In the genomic region with DNA sequence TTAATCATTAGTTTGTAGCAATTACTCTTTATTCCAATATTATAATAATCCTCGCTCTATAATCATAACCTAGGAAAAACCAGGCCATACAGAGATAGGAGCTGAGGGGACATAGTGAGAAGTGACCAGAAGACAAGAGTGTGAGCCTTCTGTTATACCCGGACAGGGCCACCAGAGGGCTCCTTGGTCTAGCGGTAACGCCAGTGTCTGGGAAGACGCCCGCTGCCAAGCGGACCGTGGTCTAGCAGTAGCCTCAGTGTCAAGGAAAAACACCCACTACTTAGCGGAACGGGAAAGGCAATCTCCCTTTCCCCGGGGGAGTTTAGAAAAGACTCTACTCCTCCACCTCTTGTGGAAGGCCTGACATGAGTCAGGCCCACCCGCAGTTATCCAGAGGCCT, we compare ENCODE assay signal across 8 cellular contexts.
DNase-seq lines count a peak whose midpoint lies in the region; ATAC-seq and TF ChIP-seq lines count a peak whose summit lies in the region.
"Not testable (repeated sequence)": the region's sequence is repeated elsewhere in the genome, so short reads cannot be mapped to it uniquely, and the experiment has no call there.

No MANE protein-coding gene starts in this region.

- not testable (repeated sequence) for ATAC-seq in GM23338; stimulated activated naive CD8-positive, alpha-beta T cell treated with anti-CD3 and anti-CD28 coated beads, Interleukin-15, Interleukin-2, amounts not matched to agents 100 U/mL and 50 U/mL, for 24 hours

- DNase-seq in AG10803 (ENCODE audit: low read depth); brain microvascular endothelial cell: not testable (repeated sequence)
- DNase-seq in GM23338 (ENCODE audit: low spot score) (peak; percentile 74), NCI-H82 (lab: John Stamatoyannopoulos, UW) (peak; percentile 17), WERI-Rb-1 (peak; percentile 55), fibroblast of mammary gland (ENCODE audit: low read depth) (peak; percentile 38), mesenchymal stem cell (peak; percentile 33)
- peak; percentile 8 for DNase-seq in stimulated activated naive CD8-positive, alpha-beta T cell treated with anti-CD3 and anti-CD28 coated beads, Interleukin-15, Interleukin-2, amounts not matched to agents 100 U/mL and 50 U/mL, for 24 hours

- not testable (repeated sequence) for H3K79me1 ChIP-seq in mesenchymal stem cell (replicated peaks; ENCODE audit: low read length, poor library complexity, severe bottlenecking)

- not testable (repeated sequence) for H2AFZ ChIP-seq in GM23338; mesenchymal stem cell (ENCODE audit: low read depth, low read length)

- not testable (repeated sequence) for H3K4me3 ChIP-seq in AG10803 (ENCODE audit: low read length); GM23338; WERI-Rb-1 (ENCODE audit: low read depth, low read length); brain microvascular endothelial cell (ENCODE audit: low read depth, low read length); fibroblast of mammary gland (ENCODE audit: control insufficient read depth, low read depth, low read length); mesenchymal stem cell (ENCODE audit: insufficient read depth in 1 of 2, low read depth in 1 of 2, low read length in 2 of 2)

- H2BK120ac ChIP-seq in mesenchymal stem cell (ENCODE audit: low read depth, low read length) = not testable (repeated sequence)

- H2BK12ac ChIP-seq in mesenchymal stem cell (ENCODE audit: low read length in 2 of 2) = not testable (repeated sequence)

- H2BK5ac ChIP-seq in mesenchymal stem cell (ENCODE audit: low read depth, low read length, poor library complexity, severe bottlenecking) = not testable (repeated sequence)

- peaks cover 13% of the 10 kb centered on the region for H3K9me3 Mint-ChIP-seq in GM23338

- H3K27ac ChIP-seq in GM23338 (ENCODE audit: low read depth); WERI-Rb-1; brain microvascular endothelial cell; mesenchymal stem cell (ENCODE audit: low read length, poor library complexity, severe bottlenecking): not testable (repeated sequence)

- not testable (repeated sequence) for H3K14ac ChIP-seq in mesenchymal stem cell (ENCODE audit: low read length in 2 of 2)

- H4K91ac ChIP-seq in mesenchymal stem cell (ENCODE audit: low read length) = not testable (repeated sequence)

- not testable (repeated sequence) for H3K23ac ChIP-seq in mesenchymal stem cell (ENCODE audit: low read length in 2 of 2)

- H3K4me2 ChIP-seq in GM23338; mesenchymal stem cell (ENCODE audit: low read length, poor library complexity, severe bottlenecking): not testable (repeated sequence)

- H3K27me3 ChIP-seq in GM23338 (ENCODE audit: insufficient read depth); WERI-Rb-1 (ENCODE audit: insufficient read depth, low read depth, severe bottlenecking); brain microvascular endothelial cell (replicated peaks); mesenchymal stem cell (ENCODE audit: control insufficient read depth in 1 of 2, insufficient read depth in 1 of 2, low read length in 2 of 2): not testable (repeated sequence)

- not testable (repeated sequence) for H3F3A ChIP-seq in GM23338 (replicated peaks; ENCODE audit: low read depth)

- H3K9ac ChIP-seq in mesenchymal stem cell (ENCODE audit: low read length) = not testable (repeated sequence)

- not testable (repeated sequence) for H2AK5ac ChIP-seq in mesenchymal stem cell (ENCODE audit: low read length, severe bottlenecking)

- peak; percentile 32; the same call in 1 of the 2 replicates for TF ChIP-seq CTCF in AG10803 (conservative IDR thresholded peaks at IDR 0.05; ENCODE audit: low read length)
- TF ChIP-seq CTCF in GM23338 (conservative IDR thresholded peaks at IDR 0.05; ENCODE audit: low read depth in 2 of 2) = peak; percentile 65 to 73
- TF ChIP-seq CTCF in WERI-Rb-1 (IDR thresholded peaks at IDR 0.05; ENCODE audit: low read depth, low read length) = peak; percentile 46; the same call in 1 of the 2 replicates
- TF ChIP-seq CTCF in brain microvascular endothelial cell (IDR thresholded peaks at IDR 0.05; ENCODE audit: low read depth, low read length, missing control alignments) = peak; percentile 58
- TF ChIP-seq CTCF in fibroblast of mammary gland (conservative IDR thresholded peaks at IDR 0.05; ENCODE audit: control insufficient read depth, insufficient read depth, low read depth, low read length) = peak; percentile 35

- H4K20me1 ChIP-seq in GM23338 (replicated peaks; ENCODE audit: insufficient read depth) = not testable (repeated sequence)

- H3K36me3 Mint-ChIP-seq in GM23338 (ENCODE audit: low read depth) = peaks cover 21% of the 10 kb centered on the region

- H2BK15ac ChIP-seq in mesenchymal stem cell (ENCODE audit: low read depth, poor library complexity, severe bottlenecking) = not testable (repeated sequence)

- not testable (repeated sequence) for H3K4me1 ChIP-seq in GM23338 (ENCODE audit: insufficient read depth); mesenchymal stem cell (ENCODE audit: control insufficient read depth, insufficient read depth, low read depth, low read length)

- not testable (repeated sequence) for H3K4ac ChIP-seq in mesenchymal stem cell (ENCODE audit: low read depth in 1 of 2, low read length in 2 of 2)

- not testable (repeated sequence) for H4K8ac ChIP-seq in mesenchymal stem cell (ENCODE audit: low read length)

- not testable (repeated sequence) for H3K9me2 ChIP-seq in GM23338 (ENCODE audit: insufficient read depth)

- 37% methylated on average over 7 of the region's 12 CpGs for WGBS in mesenchymal stem cell

- H3K4me3 Mint-ChIP-seq in GM23338 = not testable (repeated sequence)

- not testable (repeated sequence) for H3K9me3 ChIP-seq in WERI-Rb-1 (ENCODE audit: severe bottlenecking); mesenchymal stem cell (ENCODE audit: control insufficient read depth, low read length)

- H3K79me2 ChIP-seq in GM23338 (replicated peaks; ENCODE audit: insufficient read depth) = not testable (repeated sequence)

- H3K36me3 ChIP-seq in GM23338 (ENCODE audit: insufficient read depth); WERI-Rb-1; brain microvascular endothelial cell (replicated peaks); mesenchymal stem cell (ENCODE audit: control insufficient read depth in 1 of 2, insufficient read depth in 2 of 2, low read depth in 1 of 2, low read length in 2 of 2): not testable (repeated sequence)

- H3K18ac ChIP-seq in mesenchymal stem cell (ENCODE audit: low read depth in 1 of 2, low read length in 2 of 2) = not testable (repeated sequence)

- in situ Hi-C loops in brain microvascular endothelial cell (cut with HindIII; ENCODE audit: low pct_ligation_motif_present, low sequenced_read_pairs) = not testable (repeated sequence)

- not testable (repeated sequence) for H3K27ac Mint-ChIP-seq in GM23338

- not testable (repeated sequence) for H3K4me1 Mint-ChIP-seq in GM23338

- not testable (repeated sequence) for H3K27me3 Mint-ChIP-seq in GM23338 (ENCODE audit: insufficient read depth, low read depth, poor library complexity)
